In the genomic region with DNA sequence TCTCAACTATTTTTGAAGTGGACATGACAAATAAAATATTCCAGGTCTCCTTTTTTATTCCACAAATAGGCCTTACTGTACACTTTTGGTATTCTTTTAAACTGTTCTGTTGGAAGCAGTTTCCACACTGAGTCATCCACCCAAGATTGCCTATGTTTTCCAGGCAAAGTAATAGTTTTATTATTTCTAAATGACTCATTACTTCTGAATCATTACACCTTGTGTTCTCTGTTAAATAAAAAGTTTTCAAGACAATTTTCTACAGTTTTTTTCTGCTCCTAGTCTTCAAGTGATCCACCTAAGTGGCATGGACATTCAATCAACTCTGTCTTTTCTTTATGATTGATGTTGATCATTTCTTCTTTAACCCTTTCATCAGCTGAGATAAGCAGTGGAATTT, we compare ENCODE assay signal across 13 cellular contexts. TPM values are rescaled to one million over a fixed set of nuclear protein-coding genes. Genes with fewer than 3 reads are reported as not detected.
DNase-seq lines count a peak whose midpoint lies in the region; ATAC-seq, FAIRE-seq and TF ChIP-seq lines count a peak whose summit lies in the region.
"Had no signal": no experiment of that assay in that cellular context is flagged by ENCODE, and none has a peak within 500 bp of the region (broad histone marks: within the 10 kb centered on the region; RNA-seq: fewer than 3 reads in every experiment).

No MANE protein-coding gene starts in this region.

- H3K27ac Mint-ChIP-seq in activated naive CD8-positive, alpha-beta T cell treated with anti-CD3 and anti-CD28 coated beads, Interleukin-2, amount 50 U/mL, for 24 hours, result no peak overlapping the region
- H3K27ac Mint-ChIP-seq in activated naive CD8-positive, alpha-beta T cell treated with anti-CD3 and anti-CD28 coated beads for 36 hours, result no peak overlapping the region
- H3K27ac Mint-ChIP-seq: activated T-cell treated with anti-CD3 and anti-CD28 coated beads, Interleukin-2, amount 50 U/mL, for 24 hours had no signal

- intact Hi-C loops in aorta (cut with DNase I), result no loop called here
- intact Hi-C loops in vagina (cut with DNase I), result no loop called here

- no peaks in the 10 kb centered on the region for H3K36me3 Mint-ChIP-seq in activated naive CD8-positive, alpha-beta T cell treated with anti-CD3 and anti-CD28 coated beads, Interleukin-2, amount 50 U/mL, for 24 hours (ENCODE audit: low read depth)
- H3K36me3 Mint-ChIP-seq in activated naive CD8-positive, alpha-beta T cell treated with anti-CD3 and anti-CD28 coated beads for 36 hours, result no peaks in the 10 kb centered on the region

- H3K27ac ChIP-seq in keratinocyte (ENCODE audit: control insufficient read depth, insufficient read depth, low read length), result peak overlapping the region; percentile 70
- H3K27ac ChIP-seq in aorta (ENCODE audit: low read depth in 1 of 2, low read length in 2 of 2), result no peak overlapping the region
- no peak overlapping the region for H3K27ac ChIP-seq in effector memory CD4-positive, alpha-beta T cell (ENCODE audit: insufficient read depth, low read length, poor library complexity, severe bottlenecking)
- no peak overlapping the region for H3K27ac ChIP-seq in vagina
- H3K27ac ChIP-seq: prostate gland had no signal

- peak; percentile 41 for FAIRE-seq in keratinocyte (lab: Jason Lieb, UNC)
- FAIRE-seq: A204.1, K562 had no signal

- no peaks in the 10 kb centered on the region for H3K9me1 ChIP-seq in keratinocyte (ENCODE audit: control insufficient read depth, extremely low read depth, insufficient read depth, low read length)

- peaks cover 27% of the 10 kb centered on the region for H3K79me2 ChIP-seq in keratinocyte (ENCODE audit: control insufficient read depth, insufficient read depth, low read length)

- peaks cover 13% of the 10 kb centered on the region for H3K4me1 Mint-ChIP-seq in activated naive CD8-positive, alpha-beta T cell treated with anti-CD3 and anti-CD28 coated beads, Interleukin-2, amount 50 U/mL, for 24 hours
- H3K4me1 Mint-ChIP-seq in activated naive CD8-positive, alpha-beta T cell treated with anti-CD3 and anti-CD28 coated beads for 36 hours, result peaks cover 13% of the 10 kb centered on the region

- H3K27me3 Mint-ChIP-seq in activated naive CD8-positive, alpha-beta T cell treated with anti-CD3 and anti-CD28 coated beads, Interleukin-2, amount 50 U/mL, for 24 hours, result peaks cover 11% of the 10 kb centered on the region
- peaks cover 7% of the 10 kb centered on the region for H3K27me3 Mint-ChIP-seq in activated naive CD8-positive, alpha-beta T cell treated with anti-CD3 and anti-CD28 coated beads for 36 hours

- H3K4me1 ChIP-seq in keratinocyte (ENCODE audit: control insufficient read depth, extremely low read depth, insufficient read depth, low read length) (peaks cover 29% of the 10 kb centered on the region), aorta (ENCODE audit: control insufficient read depth in 1 of 2, insufficient read depth in 2 of 2, low read length in 2 of 2) (peaks cover 6 to 7% of the 10 kb centered on the region in 2 donors), vagina (peaks cover 14% of the 10 kb centered on the region)
- H3K4me1 ChIP-seq in effector memory CD4-positive, alpha-beta T cell (ENCODE audit: control insufficient read depth, insufficient read depth, low read length, poor library complexity, severe bottlenecking), result no peaks in the 10 kb centered on the region
- H3K4me1 ChIP-seq: prostate gland had no signal

- no peak for DNase-seq in activated naive CD8-positive, alpha-beta T cell treated with anti-CD3 and anti-CD28 coated beads, Interleukin-2, amount 50 U/mL, for 24 hours
- no peak for DNase-seq in activated naive CD8-positive, alpha-beta T cell treated with anti-CD3 and anti-CD28 coated beads for 36 hours
- peak; percentile 77 for DNase-seq in astrocyte of the hippocampus (ENCODE audit: low read depth, low spot score)
- peak; percentile 21 for DNase-seq in keratinocyte (ENCODE audit: low read depth, low spot score)
- DNase-seq in aorta, result no peak
- DNase-seq in NCI-H526 (lab: John Stamatoyannopoulos, UW), result no peak
- no peak for DNase-seq in effector memory CD4-positive, alpha-beta T cell
- DNase-seq in vagina (ENCODE audit: extremely low spot score in 2 of 2), result no peak
- DNase-seq: activated T-cell treated with anti-CD3 and anti-CD28 coated beads, Interleukin-2, amount 50 U/mL, for 24 hours had no signal

- no peak overlapping the region for H3K4me3 Mint-ChIP-seq in activated naive CD8-positive, alpha-beta T cell treated with anti-CD3 and anti-CD28 coated beads, Interleukin-2, amount 50 U/mL, for 24 hours
- no peak overlapping the region for H3K4me3 Mint-ChIP-seq in activated naive CD8-positive, alpha-beta T cell treated with anti-CD3 and anti-CD28 coated beads for 36 hours
- H3K4me3 Mint-ChIP-seq: activated T-cell treated with anti-CD3 and anti-CD28 coated beads, Interleukin-2, amount 50 U/mL, for 24 hours had no signal

- no peak overlapping the region for H2AFZ ChIP-seq in keratinocyte (ENCODE audit: control insufficient read depth, low read length)

- H3K9me3 Mint-ChIP-seq in activated naive CD8-positive, alpha-beta T cell treated with anti-CD3 and anti-CD28 coated beads, Interleukin-2, amount 50 U/mL, for 24 hours, result no peaks in the 10 kb centered on the region
- no peaks in the 10 kb centered on the region for H3K9me3 Mint-ChIP-seq in activated naive CD8-positive, alpha-beta T cell treated with anti-CD3 and anti-CD28 coated beads for 36 hours
- H3K9me3 Mint-ChIP-seq: activated T-cell treated with anti-CD3 and anti-CD28 coated beads, Interleukin-2, amount 50 U/mL, for 24 hours had no signal

- H3K27me3 ChIP-seq in keratinocyte (ENCODE audit: control insufficient read depth, extremely low read depth, insufficient read depth, low read length) (no peaks in the 10 kb centered on the region), aorta (ENCODE audit: control insufficient read depth in 1 of 2, insufficient read depth in 2 of 2, low read length in 1 of 2) (no peaks in the 10 kb centered on the region), vagina (no peaks in the 10 kb centered on the region)
- H3K27me3 ChIP-seq in effector memory CD4-positive, alpha-beta T cell (replicated peaks; ENCODE audit: control insufficient read depth, insufficient read depth, low read length, poor library complexity, severe bottlenecking), result no peaks in the 10 kb centered on the region

- no peak for TF ChIP-seq CTCF in keratinocyte (optimal IDR thresholded peaks at IDR 0.05 in 1 of 3, IDR thresholded peaks at IDR 0.05 in 1 of 3, conservative IDR thresholded peaks at IDR 0.05 in 1 of 3; ENCODE audit: extremely low read depth in 1 of 3, insufficient read depth in 2 of 3, low read length in 3 of 3)
- no peak for TF ChIP-seq CTCF in vagina (IDR thresholded peaks at IDR 0.05)

- H4K20me1 ChIP-seq in keratinocyte (ENCODE audit: control insufficient read depth, extremely low read depth, insufficient read depth, low read length), result no peaks in the 10 kb centered on the region

- peak; percentile 40 for ATAC-seq in activated naive CD8-positive, alpha-beta T cell treated with anti-CD3 and anti-CD28 coated beads, Interleukin-2, amount 50 U/mL, for 24 hours
- peak; percentile 70 for ATAC-seq in aorta (ENCODE audit: low FRiP score)
- ATAC-seq: K562 had no signal

- H3K4me2 ChIP-seq in keratinocyte (ENCODE audit: control insufficient read depth, extremely low read depth, insufficient read depth, low read depth, low read length), result peak overlapping the region; percentile 52

- H3K9me3 ChIP-seq in keratinocyte (ENCODE audit: control insufficient read depth, low read depth, low read length) (no peaks in the 10 kb centered on the region), aorta (ENCODE audit: control insufficient read depth, low read length) (no peaks in the 10 kb centered on the region), vagina (no peaks in the 10 kb centered on the region)
- H3K9me3 ChIP-seq in effector memory CD4-positive, alpha-beta T cell (ENCODE audit: control insufficient read depth, low read length), result no peaks in the 10 kb centered on the region
- H3K9me3 ChIP-seq: prostate gland had no signal

- dilution Hi-C loops in keratinocyte (cut with MboI; ENCODE audit: extremely low pct_ligation_motif_present, low sequenced_read_pairs), result no loop called here

- TF ChIP-seq POLR2A in vagina (IDR thresholded peaks at IDR 0.05), result no peak

- H3K36me3 ChIP-seq in keratinocyte (ENCODE audit: control insufficient read depth in 2 of 2, extremely low read depth in 1 of 2, insufficient read depth in 2 of 2, low read length in 2 of 2) (no peaks in the 10 kb centered on the region), aorta (ENCODE audit: control insufficient read depth in 1 of 2, insufficient read depth in 2 of 2, low read length in 1 of 2) (no peaks in the 10 kb centered on the region), vagina (no peaks in the 10 kb centered on the region)
- H3K36me3 ChIP-seq in effector memory CD4-positive, alpha-beta T cell (ENCODE audit: control insufficient read depth, insufficient read depth, low read length), result no peaks in the 10 kb centered on the region
- H3K36me3 ChIP-seq: prostate gland had no signal

- H3K4me3 ChIP-seq in keratinocyte (ENCODE audit: control insufficient read depth in 2 of 3, extremely low read depth in 1 of 3, insufficient read depth in 2 of 3, low read depth in 1 of 3, low read length in 3 of 3) (no peak overlapping the region), aorta (ENCODE audit: low read length in 2 of 2) (no peak overlapping the region), vagina (no peak overlapping the region)
- H3K4me3 ChIP-seq in effector memory CD4-positive, alpha-beta T cell (ENCODE audit: insufficient read depth, low read depth, low read length, poor library complexity, severe bottlenecking), result no peak overlapping the region
- H3K4me3 ChIP-seq: K562, prostate gland had no signal

- H3K9ac ChIP-seq in keratinocyte (ENCODE audit: control insufficient read depth, extremely low read depth, insufficient read depth, low read length), result no peak overlapping the region

RNA-seq across cellular contexts. Expression of gene PPP2R3A, which starts 26.5 kb away (rescaled TPM):
- under 1 TPM; 0.44 to 0.49 TPM for total RNA-seq in activated naive CD8-positive, alpha-beta T cell treated with anti-CD3 and anti-CD28 coated beads for 36 hours
- polyA plus RNA-seq in keratinocyte, result 10.3 to 11.8 TPM (median 11.1 TPM) in 3 replicates
- polyA plus RNA-seq in keratinocyte (2011; ENCODE audit: low read depth), result 8.8 TPM
- 5.2 and 9.6 TPM in 2 replicates for polyA plus RNA-seq in keratinocyte (2011; cell fraction: cytosol; rRNA removed)
- 10.3 and 10.9 TPM in 2 replicates for polyA plus RNA-seq in keratinocyte (2011; cell fraction: nucleus; rRNA removed)
- 6.7 and 10.7 TPM in 2 replicates for polyA plus RNA-seq in keratinocyte (2012; ENCODE audit: low replicate concordance)
- 17.9 to 30.8 TPM (median 22.1 TPM) in 3 replicates for polyA minus RNA-seq in keratinocyte
- 9.0 TPM for polyA minus RNA-seq in keratinocyte (2011; cell fraction: cytosol; rRNA and poly(A)+ RNA removed)
- 14.4 and 29.9 TPM in 2 replicates for polyA minus RNA-seq in keratinocyte (2011; cell fraction: nucleus; rRNA and poly(A)+ RNA removed)
- total RNA-seq in aorta, result 10 to 100 TPM; 15.6 to 19.6 TPM
- polyA plus RNA-seq in aorta, result 1 to 10 TPM; 2.6 to 3.4 TPM
- 15.5 TPM for total RNA-seq in vagina
- total RNA-seq: T-helper 2 cell treated with Interferon-gamma antibody and Interleukin-4, amounts not matched to agents 100 ng/mL and 5 ng/mL, for 36 hours had no signal

Comparison
In these comparisons a context has a peak if more than half of its experiments do, and no peak if none do; other contexts are left out.
1. DNase-seq: peak in astrocyte of the hippocampus (single experiment) and keratinocyte (single experiment); none in activated naive CD8-positive, alpha-beta T cell treated with anti-CD3 and anti-CD28 coated beads, Interleukin-2, amount 50 U/mL, for 24 hours (single experiment), activated naive CD8-positive, alpha-beta T cell treated with anti-CD3 and anti-CD28 coated beads for 36 hours (single experiment), aorta (0 of 2), NCI-H526 (0 of 2), effector memory CD4-positive, alpha-beta T cell (0 of 3) and vagina (0 of 2).
2. RNA of gene PPP2R3A, which starts 26.5 kb away (total RNA-seq): 15.6 to 19.6 TPM in aorta and 15.5 TPM in vagina (single experiment); 0.44 to 0.49 TPM in activated naive CD8-positive, alpha-beta T cell treated with anti-CD3 and anti-CD28 coated beads for 36 hours; every median in the first group is over 10 times any median in the second.